1 cellular context compared by ENCODE assay signal in genomic region chr22:20908717-20909116, GRCh38. TPM values are rescaled to one million over a fixed set of nuclear protein-coding genes. Genes with fewer than 3 reads are reported as not detected.
"Had no signal": no experiment of that assay in that cellular context is flagged by ENCODE, and none has a peak within 500 bp of the region (broad histone marks: within the 10 kb centered on the region; RNA-seq: fewer than 3 reads in every experiment).

No MANE protein-coding gene starts in this region.

RNA-seq across cellular contexts. Expression of gene AIFM3, which starts 58.3 kb away (rescaled TPM):
- total RNA-seq: lung microvascular endothelial cell had no signal
